Comparison of ENCODE assay signal across 8 cellular contexts in the genomic region with DNA sequence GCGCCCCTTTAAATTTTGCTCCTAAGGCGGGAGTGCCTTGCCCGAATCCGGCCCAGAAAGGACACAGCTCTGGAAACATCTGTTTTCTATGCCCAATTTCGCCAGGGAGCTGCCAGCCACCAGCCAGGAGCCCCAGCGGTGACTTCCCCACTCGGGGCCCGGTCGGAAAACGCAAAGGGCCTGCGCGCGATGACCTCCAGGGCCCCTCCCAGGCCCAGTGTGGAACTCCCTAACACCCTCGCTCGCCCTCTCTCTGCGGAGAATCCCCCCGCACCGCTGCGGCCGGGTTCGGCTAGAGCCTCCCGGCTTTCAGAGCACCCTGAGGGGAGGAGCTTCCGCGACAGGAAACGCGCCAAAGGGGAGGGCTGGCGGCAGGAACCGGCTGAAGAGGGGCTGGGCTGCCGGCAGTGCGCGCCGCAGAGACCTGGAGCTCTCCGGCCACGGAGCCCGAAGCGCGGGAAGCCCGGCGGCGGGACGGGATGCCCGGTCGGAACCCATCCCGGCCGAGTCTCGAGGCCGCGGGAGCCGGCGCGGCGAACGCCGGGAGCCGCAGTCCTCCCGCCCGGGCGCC. TPM values are rescaled to one million over a fixed set of nuclear protein-coding genes. Genes with fewer than 3 reads are reported as not detected.
DNase-seq lines count a peak whose midpoint lies in the region; FAIRE-seq and TF ChIP-seq lines count a peak whose summit lies in the region.

No MANE protein-coding gene starts in this region.

- H3K27me3 ChIP-seq in neuronal stem cell (ENCODE audit: control insufficient read depth in 3 of 3, insufficient read depth in 3 of 3, low read depth in 1 of 3, low read length in 3 of 3) (peaks cover 0 to 5% (median 0%) of the 10 kb centered on the region in 3 experiments), subcutaneous abdominal adipose tissue (ENCODE audit: control insufficient read depth in 5 of 5, insufficient read depth in 4 of 5, low read length in 5 of 5) (no peaks in the 10 kb centered on the region)

- H3K9me3 ChIP-seq in neuronal stem cell (replicated peaks in 1 of 2; ENCODE audit: control insufficient read depth in 2 of 2, insufficient read depth in 1 of 2, low read depth in 1 of 2, low read length in 2 of 2) (no peaks in the 10 kb centered on the region), subcutaneous abdominal adipose tissue (ENCODE audit: control insufficient read depth in 5 of 5, low read length in 5 of 5) (no peaks in the 10 kb centered on the region)

- peak overlapping the region; percentile 51 for H3K4me2 ChIP-seq in neuronal stem cell (ENCODE audit: insufficient read depth, low read length, poor library complexity, severe bottlenecking)

- H3K27ac ChIP-seq in neuronal stem cell (replicated peaks; ENCODE audit: low read length) (peak overlapping the region; percentile 75), subcutaneous abdominal adipose tissue (ENCODE audit: low read depth, low read length) (peak overlapping the region; percentile 46)

- H3K9ac ChIP-seq in neuronal stem cell (ENCODE audit: low read depth, low read length, poor library complexity) (peak overlapping the region; percentile 71), subcutaneous abdominal adipose tissue (ENCODE audit: low read length in 5 of 5) (peak overlapping the region in 4 of 5 donors; percentile 78 to 90 (median 83))

- H2AK5ac ChIP-seq in neuronal stem cell (ENCODE audit: low read depth, low read length): no peak overlapping the region

- no peak for FAIRE-seq in H54 (lab: Jason Lieb, UNC)

- H3K36me3 ChIP-seq in neuronal stem cell (replicated peaks in 1 of 2; ENCODE audit: control insufficient read depth in 2 of 2, insufficient read depth in 2 of 2, low read length in 2 of 2): peaks cover 0 to 29% of the 10 kb centered on the region in 2 donors
- no peaks in the 10 kb centered on the region for H3K36me3 ChIP-seq in subcutaneous abdominal adipose tissue (ENCODE audit: control insufficient read depth in 5 of 5, insufficient read depth in 5 of 5, low read length in 5 of 5)

- TF ChIP-seq POLR2A in H54 (IDR thresholded peaks at IDR 0.05; ENCODE audit: low read depth, low read length) (peak; percentile 67), Raji (IDR thresholded peaks at IDR 0.05; ENCODE audit: insufficient read depth, low read depth, low read length) (peak; percentile 79)

- H3K14ac ChIP-seq in neuronal stem cell (ENCODE audit: low read length): no peak overlapping the region

- H3K79me1 ChIP-seq in neuronal stem cell (ENCODE audit: low read depth, low read length): peaks cover 2% of the 10 kb centered on the region

- H2BK12ac ChIP-seq in neuronal stem cell (ENCODE audit: low read length): peak overlapping the region; percentile 84

- H3K4me1 ChIP-seq in neuronal stem cell (ENCODE audit: control insufficient read depth in 2 of 2, insufficient read depth in 1 of 2, low read depth in 1 of 2, low read length in 2 of 2) (peaks cover 2 to 5% of the 10 kb centered on the region in 2 donors), subcutaneous abdominal adipose tissue (ENCODE audit: control insufficient read depth in 5 of 5, insufficient read depth in 5 of 5, low read length in 5 of 5) (peaks cover 0 to 17% (median 11%) of the 10 kb centered on the region in 5 donors)

- H2BK5ac ChIP-seq in neuronal stem cell (ENCODE audit: low read length): peak overlapping the region; percentile 84

- H2AFZ ChIP-seq in neuronal stem cell (ENCODE audit: low read length): peak overlapping the region; percentile 99

- H3K4ac ChIP-seq in neuronal stem cell (ENCODE audit: low read length): no peak overlapping the region

- peak overlapping the region; percentile 95 for H3K23ac ChIP-seq in neuronal stem cell (ENCODE audit: low read depth, low read length, poor library complexity)

- no peak overlapping the region for H4K8ac ChIP-seq in neuronal stem cell (ENCODE audit: low read depth, low read length)

- H3K18ac ChIP-seq in neuronal stem cell (ENCODE audit: low read length): peak overlapping the region; percentile 84

- no peak overlapping the region for H2BK120ac ChIP-seq in neuronal stem cell (ENCODE audit: low read depth, low read length)

- peak overlapping the region; percentile 82 to 83 for H3K4me3 ChIP-seq in neuronal stem cell (ENCODE audit: low read length in 2 of 2)
- H3K4me3 ChIP-seq in subcutaneous abdominal adipose tissue (ENCODE audit: low read depth in 1 of 5, low read length in 5 of 5): peak overlapping the region; percentile 66 to 92 (median 80)

- DNase-seq in G401 (ENCODE audit: low spot score) (peak; percentile 62), H54 (ENCODE audit: insufficient read length, low spot score) (peak; percentile 89), LoVo (ENCODE audit: low spot score) (peak; percentile 82), activated gamma-delta T cell (lab: John Stamatoyannopoulos, UW) (peak; percentile 73), foreskin melanocyte (peak; percentile 83), neuronal stem cell (ENCODE audit: low spot score) (peak; percentile 87)

- no peak overlapping the region for H2BK15ac ChIP-seq in neuronal stem cell (ENCODE audit: low read length)

- H4K91ac ChIP-seq in neuronal stem cell (ENCODE audit: low read depth, low read length, poor library complexity): no peak overlapping the region

- in situ Hi-C loops in G401 (cut with HindIII; ENCODE audit: low sequenced_read_pairs): no loop called here

- no CpG with 5 or more reads among the region's 58 CpGs for WGBS in neuronal stem cell (ENCODE audit: extremely low coverage in 2 of 2, insufficient read length in 2 of 2, insufficient replicate concordance in 1 of 2), 2 donors

RNA-seq across cellular contexts. Expression of gene CLSPN, which starts 0.5 kb away (rescaled TPM):
- total RNA-seq in G401 (2014; rRNA removed; shearing (Covaris generic)): 14.3 and 25.1 TPM in 2 replicates
- polyA plus RNA-seq in neuronal stem cell (2013, experiment 1 of 2): 24.0 TPM
- polyA plus RNA-seq in neuronal stem cell (2013, experiment 2 of 2): 25.4 TPM

RNA-seq across cellular contexts. Expression of gene AGO4, which starts 38.5 kb away (rescaled TPM):
- 3.8 and 7.0 TPM in 2 replicates for total RNA-seq in G401 (2014; rRNA removed; shearing (Covaris generic))
- polyA plus RNA-seq in neuronal stem cell (2013, experiment 1 of 2): 13.1 TPM
- 13.1 TPM for polyA plus RNA-seq in neuronal stem cell (2013, experiment 2 of 2)

RNA-seq across cellular contexts. Expression of gene C1orf216, which starts 50.6 kb away (rescaled TPM):
- 18.0 and 18.4 TPM in 2 replicates for total RNA-seq in G401 (2014; rRNA removed; shearing (Covaris generic))
- 3.2 TPM for polyA plus RNA-seq in neuronal stem cell (2013, experiment 1 of 2)
- 3.1 TPM for polyA plus RNA-seq in neuronal stem cell (2013, experiment 2 of 2)

Comparison
In these comparisons a context has a peak if more than half of its experiments do, and no peak if none do; other contexts are left out.
1. Peak in every context shown above with its lines: DNase-seq, H3K4me3 ChIP-seq and H3K27ac ChIP-seq.